Comparison of ENCODE assay signal across 20 cellular contexts in genomic region chr4:94228488-94229216, GRCh38. TPM values are rescaled to one million over a fixed set of nuclear protein-coding genes. Genes with fewer than 3 reads are reported as not detected.
DNase-seq lines count a peak whose midpoint lies in the region; ATAC-seq, FAIRE-seq and TF ChIP-seq lines count a peak whose summit lies in the region.
"Had no signal": no experiment of that assay in that cellular context is flagged by ENCODE, and none has a peak within 500 bp of the region (broad histone marks: within the 10 kb centered on the region; RNA-seq: fewer than 3 reads in every experiment).

No MANE protein-coding gene starts in this region.

- 80% methylated on average over 5 of the region's 5 CpGs for WGBS in K562 (ENCODE audit: insufficient coverage, low coverage, missing lambda C conversion rate)
- no CpG with 5 or more reads among the region's 5 CpGs for WGBS in mesendoderm (ENCODE audit: extremely low coverage, insufficient coverage, low lambda C conversion rate)

- H4K5ac ChIP-seq in mesendoderm (ENCODE audit: low read length): no peak overlapping the region

- DNase-seq in Right ventricle myocardium inferior (ENCODE audit: missing footprints) (no peak), right atrium auricular region (ENCODE audit: low spot score) (no peak), K562 (ENCODE audit: extremely low read depth in 1 of 4, low spot score in 3 of 4) (no peak), fibroblast of villous mesenchyme (ENCODE audit: low read depth) (peak; percentile 22), mesendoderm (peak; percentile 16), HFFc6 (no peak), T-cell (no peak)
- DNase-seq: CD8-positive, alpha-beta T cell; COR-L47; DMS79 treated with DMSO at 0.1 percent for 48 hours; GF-D8; GOT3; H7 had no signal

- no peaks in the 10 kb centered on the region for H3K27me3 ChIP-seq in right atrium auricular region
- no peaks in the 10 kb centered on the region for H3K27me3 ChIP-seq in K562 (ENCODE audit: control insufficient read depth in 2 of 2, insufficient read depth in 2 of 2, low read length in 2 of 2)
- H3K27me3 ChIP-seq in mesendoderm (ENCODE audit: insufficient read depth, low read length, poor library complexity): no peaks in the 10 kb centered on the region
- H3K27me3 ChIP-seq: BLaER1 treated with 17β-estradiol and CSF1 and Interleukin-3, amounts not matched to agents 10 nM and 100 nM had no signal

- no peaks in the 10 kb centered on the region for H3K9me3 Mint-ChIP-seq in HFFc6
- no peaks in the 10 kb centered on the region for H3K9me3 Mint-ChIP-seq in T-cell
- H3K9me3 Mint-ChIP-seq: CD8-positive, alpha-beta T cell; IgD-negative memory B cell had no signal

- no peak overlapping the region for H4K8ac ChIP-seq in mesendoderm (ENCODE audit: low read depth, low read length)

- H3K27ac ChIP-seq in right atrium auricular region (no peak overlapping the region), K562 (ENCODE audit: extremely low read depth, low read depth, low read length) (no peak overlapping the region), mesendoderm (ENCODE audit: low read depth, low read length) (no peak overlapping the region)
- H3K27ac ChIP-seq: 22Rv1, A549 had no signal

- no peak for TF ChIP-seq POLR2A in K562 (conservative IDR thresholded peaks at IDR 0.05)

- FAIRE-seq in K562 (lab: Jason Lieb, UNC): no peak
- FAIRE-seq: A549, HepG2 had no signal

- H3K79me2 ChIP-seq in K562 (ENCODE audit: control insufficient read depth, insufficient read depth, low read length) (peaks cover 33% of the 10 kb centered on the region), mesendoderm (ENCODE audit: control insufficient read depth, insufficient read depth, low read length) (peaks cover 8% of the 10 kb centered on the region)

- H3K4me1 Mint-ChIP-seq in HFFc6 (ENCODE audit: low read depth): peaks cover 14% of the 10 kb centered on the region
- peaks cover 17 to 40% (median 25%) of the 10 kb centered on the region in 3 donors for H3K4me1 Mint-ChIP-seq in T-cell

- H3K9me3 ChIP-seq in right atrium auricular region: no peaks in the 10 kb centered on the region
- H3K9me3 ChIP-seq in K562 (replicated peaks; ENCODE audit: control insufficient read depth, insufficient read depth, low read depth, low read length): no peaks in the 10 kb centered on the region
- H3K9me3 ChIP-seq: A549; BLaER1 treated with 17β-estradiol and CSF1 and Interleukin-3, amounts not matched to agents 10 nM and 100 nM had no signal

- CTCF ChIA-PET in K562 (lab: Yijun Ruan, JAX; ENCODE audit: low intra/inter-chr PET ratio) (no interaction called here), T-cell (lab: Charles Lee) (interaction anchor here in 1 of 2 donors (0.6 kb wide), 1 partner anchor 160 kb away, joined by 3 read pairs; no protein-coding TSS in a partner anchor)

- no peak for TF ChIP-seq RAD21 in K562 (CRISPR knock-in tag; conservative IDR thresholded peaks at IDR 0.05 in 1 of 2, IDR thresholded peaks at IDR 0.05 in 1 of 2)

- H3K36me3 ChIP-seq in right atrium auricular region (peaks cover 5% of the 10 kb centered on the region), K562 (ENCODE audit: control insufficient read depth, insufficient read depth, low read length) (peaks cover 65% of the 10 kb centered on the region), mesendoderm (ENCODE audit: control insufficient read depth, insufficient read depth, low read length) (no peaks in the 10 kb centered on the region)

- peaks cover 10% of the 10 kb centered on the region for H3K79me1 ChIP-seq in mesendoderm (ENCODE audit: low read length)

- in situ Hi-C loops in K562 (cut with MboI): no loop called here

- no peak overlapping the region for H3K4ac ChIP-seq in mesendoderm (ENCODE audit: low read depth, low read length)

- H2BK15ac ChIP-seq in mesendoderm (replicated peaks; ENCODE audit: low read depth): no peak overlapping the region

- H3K4me3 Mint-ChIP-seq in HFFc6 (no peak overlapping the region), T-cell (no peak overlapping the region)
- H3K4me3 Mint-ChIP-seq: B cell; CD8-positive, alpha-beta T cell; IgD-negative memory B cell had no signal

- no peak overlapping the region for H3K9ac ChIP-seq in K562 (ENCODE audit: insufficient read depth in 1 of 2, low read depth in 2 of 2, low read length in 2 of 2)
- no peak overlapping the region for H3K9ac ChIP-seq in mesendoderm (ENCODE audit: low read length)
- H3K9ac ChIP-seq: BLaER1 treated with 17β-estradiol and CSF1 and Interleukin-3, amounts not matched to agents 10 nM and 100 nM had no signal

- H3K4me1 ChIP-seq in right atrium auricular region (peaks cover 0 to 10% of the 10 kb centered on the region in 2 donors), K562 (replicated peaks in 1 of 2; ENCODE audit: control insufficient read depth in 2 of 2, insufficient read depth in 2 of 2, low read length in 2 of 2) (peaks cover 2 to 3% of the 10 kb centered on the region in 2 experiments; a peak in 1 of 5 replicates), mesendoderm (ENCODE audit: control insufficient read depth, low read depth, low read length) (no peaks in the 10 kb centered on the region)
- H3K4me1 ChIP-seq: A549 had no signal

- no peak overlapping the region for H3K23ac ChIP-seq in mesendoderm (ENCODE audit: low read length)

- ATAC-seq in Right ventricle myocardium inferior (peak; percentile 44), K562 (no peak), T-cell (replicated peaks in 1 of 4) (no peak)
- ATAC-seq: A549; CD8-positive, alpha-beta T cell; HCT116; HepG2 had no signal

- H2BK5ac ChIP-seq in mesendoderm (ENCODE audit: low read length): no peak overlapping the region

- H3K27me3 Mint-ChIP-seq in HFFc6 (ENCODE audit: insufficient read depth) (peaks cover under 1% of the 10 kb centered on the region; the same call in 1 of the 2 replicates), T-cell (no peaks in the 10 kb centered on the region)
- H3K27me3 Mint-ChIP-seq: B cell, IgD-negative memory B cell had no signal

- no peak for TF ChIP-seq EP300 in K562 (IDR thresholded peaks at IDR 0.05; ENCODE audit: low read length)

- H2AK5ac ChIP-seq in mesendoderm (ENCODE audit: low read length): no peak overlapping the region

- no peak overlapping the region for H3K56ac ChIP-seq in mesendoderm (ENCODE audit: low read length)

- TF ChIP-seq CTCF in right atrium auricular region (IDR thresholded peaks at IDR 0.05) (no peak), K562 (IDR thresholded peaks at IDR 0.05 in 2 of 3, conservative IDR thresholded peaks at IDR 0.05 in 1 of 3; ENCODE audit: insufficient read depth in 2 of 3, low read depth in 1 of 3, low read length in 3 of 3) (no peak), fibroblast of villous mesenchyme (IDR thresholded peaks at IDR 0.05; ENCODE audit: insufficient read depth, low read depth, low read length) (no peak), HFFc6 (IDR thresholded peaks at IDR 0.05) (no peak)

- no TSS peak for BruUV-seq in K562 (replicated peaks; lab: Mats Ljungman, UMichigan)

- H2BK120ac ChIP-seq in mesendoderm (ENCODE audit: low read depth, low read length): no peak overlapping the region

- H3K27ac Mint-ChIP-seq in HFFc6 (no peak overlapping the region), T-cell (no peak overlapping the region)
- H3K27ac Mint-ChIP-seq: B cell; CD8-positive, alpha-beta T cell had no signal

- H3K4me3 ChIP-seq in right atrium auricular region: no peak overlapping the region
- H3K4me3 ChIP-seq in K562: no peak overlapping the region
- H3K4me3 ChIP-seq in fibroblast of villous mesenchyme (ENCODE audit: low read depth, low read length): no peak overlapping the region
- no peak overlapping the region for H3K4me3 ChIP-seq in mesendoderm (ENCODE audit: low read length)
- H3K4me3 ChIP-seq: A549; BLaER1 treated with 17β-estradiol and CSF1 and Interleukin-3, amounts not matched to agents 10 nM and 100 nM had no signal

- H3K4me2 ChIP-seq in K562 (ENCODE audit: insufficient read depth, low read length) (no peak overlapping the region), mesendoderm (ENCODE audit: low read length) (no peak overlapping the region)
- H3K4me2 ChIP-seq: A549; BLaER1 treated with 17β-estradiol and CSF1 and Interleukin-3, amounts not matched to agents 10 nM and 100 nM had no signal

- POLR2A ChIA-PET in K562 (lab: Yijun Ruan, JAX) (no interaction called here), T-cell (lab: Charles Lee) (no interaction called here)

- H3K18ac ChIP-seq in mesendoderm (ENCODE audit: low read length): no peak overlapping the region

- H3K9me1 ChIP-seq in K562 (ENCODE audit: control insufficient read depth, insufficient read depth, low read length): no peaks in the 10 kb centered on the region

- H4K20me1 ChIP-seq in K562 (replicated peaks; ENCODE audit: control insufficient read depth, insufficient read depth, low read length): no peaks in the 10 kb centered on the region

- intact Hi-C loops in Right ventricle myocardium inferior (cut with DNase I): no loop called here
- intact Hi-C loops in K562 (cut with micrococcal nuclease): no loop called here

- H3K36me3 Mint-ChIP-seq in HFFc6 (ENCODE audit: low read depth) (peaks cover 23% of the 10 kb centered on the region), T-cell (peaks cover 48% of the 10 kb centered on the region)

- no peak overlapping the region for H2AFZ ChIP-seq in K562 (ENCODE audit: low read depth, low read length)

RNA-seq across cellular contexts. Expression of gene SMARCAD1, which starts 21.0 kb away (rescaled TPM):
- total RNA-seq in Right ventricle myocardium inferior: 9.2 TPM
- 10 to 100 TPM in 1 of 2 donors, 1 to 10 TPM in 1; 8.2 to 10.8 TPM for total RNA-seq in right atrium auricular region
- 29.6 and 109 TPM in 2 replicates for total RNA-seq in K562 (2011; cell fraction: chromatin; rRNA removed; ENCODE audit: low replicate concordance)
- total RNA-seq in K562 (2011; cell fraction: nucleolus; rRNA removed): 10.7 and 17.6 TPM in 2 replicates
- total RNA-seq in K562 (2011; cell fraction: nucleoplasm; rRNA removed): 28.3 and 32.7 TPM in 2 replicates
- 24.3 and 26.0 TPM in 2 replicates for total RNA-seq in K562 (2014; rRNA removed)
- total RNA-seq in K562 (2014; rRNA removed; fragmentation: Illumina TruSeq; extraction: Trizol): 52.2 and 58.5 TPM in 2 replicates
- 37.4 and 41.0 TPM in 2 replicates for total RNA-seq in K562 (2015; rRNA removed; fragmentation: Illumina TruSeq; extraction: Trizol)
- total RNA-seq in K562 (2021): 33.9 and 34.6 TPM in 2 replicates
- polyA plus RNA-seq in K562 (2011; rRNA removed): 29.7 and 43.6 TPM in 2 replicates
- 5.8 and 13.2 TPM in 2 replicates for polyA plus RNA-seq in K562 (2011; cell fraction: cytosol; rRNA removed)
- 41.0 and 54.1 TPM in 2 replicates for polyA plus RNA-seq in K562 (2011; cell fraction: nucleus; rRNA removed)
- 18.0 and 19.7 TPM in 2 replicates for polyA plus RNA-seq in K562 (2012)
- polyA plus RNA-seq in K562 (2014; fragmentation: Illumina TruSeq; extraction: Trizol): 34.6 and 39.3 TPM in 2 replicates
- 10 to 100 TPM; 11.2 to 20.1 TPM for polyA plus RNA-seq in K562 (2014; fragmentation: Nextera tagmentation; extraction: Ambion mirVana)
- 23.9 and 24.8 TPM in 2 replicates for polyA plus RNA-seq in K562 (2014; rRNA removed)
- polyA minus RNA-seq in K562 (2011; rRNA and poly(A)+ RNA removed): 83.1 and 84.7 TPM in 2 replicates
- 13.7 and 22.9 TPM in 2 replicates for polyA minus RNA-seq in K562 (2011; cell fraction: cytosol; rRNA and poly(A)+ RNA removed)
- polyA minus RNA-seq in K562 (2011; cell fraction: nucleus; rRNA and poly(A)+ RNA removed): 50.9 and 77.9 TPM in 2 replicates
- 36.4 and 56.1 TPM in 2 replicates for total RNA-seq in fibroblast of villous mesenchyme
- polyA plus RNA-seq in mesendoderm (2013, experiment 1 of 2): 53.3 TPM
- 52.3 TPM for polyA plus RNA-seq in mesendoderm (2013, experiment 2 of 2)
- 10 to 100 TPM; 21.8 to 24.9 (median 24.2) TPM for total RNA-seq in HFFc6 (2021; fragmentation: NEBNext Ultra II Directional; extraction: Animal tissue kit (Norgen Biotek cat#: 25700))
- 10 to 100 TPM; 17.1 to 22.9 (median 20.0) TPM for total RNA-seq in T-cell

Comparison
In these comparisons a context has a peak if more than half of its experiments do, and no peak if none do; other contexts are left out.
1. DNase-seq: peak in fibroblast of villous mesenchyme (single experiment) and mesendoderm (single experiment); none in Right ventricle myocardium inferior (single experiment), right atrium auricular region (single experiment), K562 (0 of 4), HFFc6 (single experiment) and T-cell (0 of 34).